ENCODE assay signal across 23 cellular contexts in genomic region chr22:49648053-49648452, GRCh38.
"Had no signal": no experiment of that assay in that cellular context is flagged by ENCODE, and none has a peak within 500 bp of the region (broad histone marks: within the 10 kb centered on the region; RNA-seq: fewer than 3 reads in every experiment).

No MANE protein-coding gene starts in this region.

- H3K4me3 ChIP-seq: SJSA1, SK-N-MC had no signal

- H3K27ac ChIP-seq: KMS-11, RWPE1, SJSA1, SK-N-MC had no signal

- H3K9me3 ChIP-seq: SJSA1 had no signal

- DNase-seq: IMR-90, Kasumi-1, MM.1S, NCI-H1092 treated with DMSO at 0.1 percent for 48 hours, NCI-H1436, NCI-H187, NCI-H2029, NCI-H2081 treated with DMSO at 0.1 percent for 48 hours, NCI-H2171, NCI-H226, NCI-H446, NCI-H510A, NCI-H524 treated with DMSO at 0.1 percent for 48 hours, NCI-H69, NCI-H774, SIG-M5, SW 1271 had no signal

- FAIRE-seq: HepG2 had no signal

- H3K9ac ChIP-seq: KMS-11 had no signal

- H3K27me3 ChIP-seq: SJSA1 had no signal

- H3K4me1 ChIP-seq: SJSA1 had no signal

- ATAC-seq: HepG2, PC-3 had no signal

- H3K36me3 ChIP-seq: SJSA1 had no signal

- H3K4me2 ChIP-seq: KMS-11 had no signal
